ENCODE assay signal across 20 cellular contexts in genomic region chr2:201600906-201601305, GRCh38. TPM values are rescaled to one million over a fixed set of nuclear protein-coding genes. Genes with fewer than 3 reads are reported as not detected.
DNase-seq lines count a peak whose midpoint lies in the region; ATAC-seq, FAIRE-seq and TF ChIP-seq lines count a peak whose summit lies in the region.
"Had no signal": no experiment of that assay in that cellular context is flagged by ENCODE, and none has a peak within 500 bp of the region (broad histone marks: within the 10 kb centered on the region; RNA-seq: fewer than 3 reads in every experiment).

No MANE protein-coding gene starts in this region.

- H3K27me3 ChIP-seq in astrocyte (ENCODE audit: insufficient read depth, low read length) (no peaks in the 10 kb centered on the region), kidney epithelial cell (ENCODE audit: control insufficient read depth, insufficient read depth, low read length) (no peaks in the 10 kb centered on the region), upper lobe of right lung (no peaks in the 10 kb centered on the region)

- no peaks in the 10 kb centered on the region for H3K79me2 ChIP-seq in astrocyte (ENCODE audit: insufficient read depth, low read length)

- H3K9me3 Mint-ChIP-seq in astrocyte (ENCODE audit: unreplicated experiment), result no peaks in the 10 kb centered on the region
- H3K9me3 Mint-ChIP-seq in natural killer cell treated with Interleukin-12 subunit alpha and Interleukin-12 subunit beta and Interleukin-15 and Interleukin-18, amount 100 ng/mL, for 72 hours, result peaks cover 8% of the 10 kb centered on the region
- H3K9me3 Mint-ChIP-seq: GM23338 had no signal

- no peak overlapping the region for H3K4me3 Mint-ChIP-seq in astrocyte (ENCODE audit: unreplicated experiment)
- H3K4me3 Mint-ChIP-seq in natural killer cell treated with Interleukin-12 subunit alpha and Interleukin-12 subunit beta and Interleukin-15 and Interleukin-18, amount 100 ng/mL, for 72 hours, result no peak overlapping the region
- H3K4me3 Mint-ChIP-seq: CD4-positive, alpha-beta T cell; GM23338 had no signal

- peaks cover 4% of the 10 kb centered on the region for H3K27me3 Mint-ChIP-seq in astrocyte (ENCODE audit: low read depth, unreplicated experiment)
- peaks cover 26 to 30% of the 10 kb centered on the region in 2 donors for H3K27me3 Mint-ChIP-seq in natural killer cell treated with Interleukin-12 subunit alpha and Interleukin-12 subunit beta and Interleukin-15 and Interleukin-18, amount 100 ng/mL, for 72 hours

- no peaks in the 10 kb centered on the region for H3K4me1 Mint-ChIP-seq in astrocyte (ENCODE audit: low read depth, unreplicated experiment)
- no peaks in the 10 kb centered on the region for H3K4me1 Mint-ChIP-seq in natural killer cell treated with Interleukin-12 subunit alpha and Interleukin-12 subunit beta and Interleukin-15 and Interleukin-18, amount 100 ng/mL, for 72 hours (ENCODE audit: low read depth in 2 of 2)
- H3K4me1 Mint-ChIP-seq: GM23338 had no signal

- H3K9ac ChIP-seq in astrocyte (ENCODE audit: low read length), result no peak overlapping the region

- intact Hi-C loops in upper lobe of right lung (cut with DNase I), result no loop called here

- H4K20me1 ChIP-seq in astrocyte (ENCODE audit: insufficient read depth, low read length), result no peaks in the 10 kb centered on the region

- ATAC-seq in upper lobe of right lung (peak; percentile 77), HG03159 (IDR thresholded peaks at IDR 0.05; ENCODE audit: unreplicated experiment) (no peak)
- no peak for ATAC-seq in natural killer cell treated with Interleukin-12 subunit alpha and Interleukin-12 subunit beta and Interleukin-15 and Interleukin-18, amount 100 ng/mL, for 72 hours
- ATAC-seq: GM23338, HCT116, Panc1 had no signal

- no peaks in the 10 kb centered on the region for H3K4me1 ChIP-seq in astrocyte (ENCODE audit: insufficient read depth, low read length)
- H3K4me1 ChIP-seq in upper lobe of right lung, result no peaks in the 10 kb centered on the region
- H3K4me1 ChIP-seq: SJSA1 had no signal

- DNase-seq in M059J (ENCODE audit: low read depth) (peak; percentile 69), astrocyte (ENCODE audit: low read depth) (peak; percentile 22), kidney epithelial cell (ENCODE audit: low read depth) (peak; percentile 9), upper lobe of right lung (no peak), D341Med (ENCODE audit: low spot score) (no peak)
- DNase-seq in natural killer cell treated with Interleukin-12 subunit alpha and Interleukin-12 subunit beta and Interleukin-15 and Interleukin-18, amount 100 ng/mL, for 72 hours (ENCODE audit: low spot score), result no peak
- DNase-seq: CD4-positive, alpha-beta T cell; DMS153; Kasumi-1; MM.1S; NCI-H1092; NCI-H1436; NCI-H187 treated with DMSO at 0.1 percent for 48 hours; NCI-H510A had no signal

- no peak overlapping the region for H2AFZ ChIP-seq in astrocyte (ENCODE audit: low read depth, low read length)
- H2AFZ ChIP-seq: GM23338 had no signal

- H3K4me3 ChIP-seq in astrocyte (ENCODE audit: insufficient read depth, low read depth, low read length), result no peak overlapping the region
- H3K4me3 ChIP-seq in kidney epithelial cell (ENCODE audit: low read depth, low read length), result no peak overlapping the region
- no peak overlapping the region for H3K4me3 ChIP-seq in upper lobe of right lung
- H3K4me3 ChIP-seq: GM23338, SJSA1 had no signal

- FAIRE-seq in astrocyte (lab: Jason Lieb, UNC), result no peak
- FAIRE-seq: GM12891 had no signal

- TF ChIP-seq CTCF in astrocyte (IDR thresholded peaks at IDR 0.05; ENCODE audit: insufficient read depth, low read depth, low read length) (no peak), kidney epithelial cell (IDR thresholded peaks at IDR 0.05; ENCODE audit: insufficient read depth, low read length, poor library complexity, severe bottlenecking) (no peak), upper lobe of right lung (IDR thresholded peaks at IDR 0.05) (no peak)

- no peak overlapping the region for H3K27ac ChIP-seq in astrocyte (ENCODE audit: low read depth, low read length)
- no peak overlapping the region for H3K27ac ChIP-seq in upper lobe of right lung
- H3K27ac ChIP-seq: SJSA1 had no signal

- no peak overlapping the region for H3K27ac Mint-ChIP-seq in astrocyte (ENCODE audit: unreplicated experiment)
- H3K27ac Mint-ChIP-seq in natural killer cell treated with Interleukin-12 subunit alpha and Interleukin-12 subunit beta and Interleukin-15 and Interleukin-18, amount 100 ng/mL, for 72 hours, result no peak overlapping the region
- H3K27ac Mint-ChIP-seq: CD4-positive, alpha-beta T cell; GM23338 had no signal

- no peaks in the 10 kb centered on the region for H3K36me3 Mint-ChIP-seq in astrocyte (ENCODE audit: low read depth, unreplicated experiment)
- H3K36me3 Mint-ChIP-seq in natural killer cell treated with Interleukin-12 subunit alpha and Interleukin-12 subunit beta and Interleukin-15 and Interleukin-18, amount 100 ng/mL, for 72 hours, result peaks cover 4% of the 10 kb centered on the region

- H3K36me3 ChIP-seq in astrocyte (ENCODE audit: insufficient read depth, low read length) (no peaks in the 10 kb centered on the region), kidney epithelial cell (ENCODE audit: control insufficient read depth, insufficient read depth, low read length) (no peaks in the 10 kb centered on the region), upper lobe of right lung (no peaks in the 10 kb centered on the region)
- H3K36me3 ChIP-seq: SJSA1 had no signal

- H3K4me2 ChIP-seq in astrocyte (ENCODE audit: low read length), result no peak overlapping the region
- H3K4me2 ChIP-seq: GM23338 had no signal

- no peaks in the 10 kb centered on the region for H3K9me3 ChIP-seq in astrocyte (ENCODE audit: insufficient read depth, low read depth, low read length)
- H3K9me3 ChIP-seq in upper lobe of right lung, result no peaks in the 10 kb centered on the region
- H3K9me3 ChIP-seq: SJSA1 had no signal

RNA-seq across cellular contexts. Expression of gene TMEM237, which starts 42.4 kb away (rescaled TPM):
- 58.8 and 68.8 TPM in 2 replicates for total RNA-seq in M059J (2014; rRNA removed; shearing (Covaris generic))
- 35.2 and 37.7 TPM in 2 replicates for total RNA-seq in astrocyte
- 24.4 and 34.5 TPM in 2 replicates for total RNA-seq in kidney epithelial cell
- total RNA-seq in upper lobe of right lung, result 13.7 TPM
- 10 to 100 TPM; 10.0 to 12.0 TPM for total RNA-seq in natural killer cell treated with Interleukin-12 subunit alpha and Interleukin-12 subunit beta and Interleukin-15 and Interleukin-18, amount 100 ng/mL, for 72 hours

Comparison
In these comparisons a context has a peak if more than half of its experiments do, and no peak if none do; other contexts are left out.
1. DNase-seq: peak in M059J (single experiment), astrocyte (single experiment) and kidney epithelial cell (single experiment); none in upper lobe of right lung (single experiment), natural killer cell treated with Interleukin-12 subunit alpha and Interleukin-12 subunit beta and Interleukin-15 and Interleukin-18, amount 100 ng/mL, for 72 hours (single experiment) and D341Med (single experiment).